ENCODE assay signal across 27 cellular contexts in genomic region chrX:42378857-42379256, GRCh38.
DNase-seq lines count a peak whose midpoint lies in the region; ATAC-seq, FAIRE-seq and TF ChIP-seq lines count a peak whose summit lies in the region.
"Had no signal": no experiment of that assay in that cellular context is flagged by ENCODE, and none has a peak within 500 bp of the region (broad histone marks: within the 10 kb centered on the region; RNA-seq: fewer than 3 reads in every experiment).

No MANE protein-coding gene starts in this region.

- H3K9me3 ChIP-seq in astrocyte (ENCODE audit: insufficient read depth, low read depth, low read length) (no peaks in the 10 kb centered on the region), prostate gland (no peaks in the 10 kb centered on the region)
- H3K9me3 ChIP-seq: BE2C, BLaER1 had no signal

- no peak overlapping the region for H3K4me2 ChIP-seq in astrocyte (ENCODE audit: low read length)
- H3K4me2 ChIP-seq: BLaER1 had no signal

- H3K79me2 ChIP-seq in astrocyte (ENCODE audit: insufficient read depth, low read length) = no peaks in the 10 kb centered on the region

- no peaks in the 10 kb centered on the region for H3K36me3 ChIP-seq in astrocyte (ENCODE audit: insufficient read depth, low read length)
- no peaks in the 10 kb centered on the region for H3K36me3 ChIP-seq in prostate gland
- H3K36me3 ChIP-seq: BE2C, BLaER1 had no signal

- FAIRE-seq in astrocyte (lab: Jason Lieb, UNC) = peak; percentile 54
- FAIRE-seq: A204.1, GM12878, GM18507 had no signal

- H3K27ac Mint-ChIP-seq in astrocyte (ENCODE audit: unreplicated experiment) = no peak overlapping the region
- H3K27ac Mint-ChIP-seq: CD14-positive monocyte; CD4-positive, alpha-beta memory T cell had no signal

- H3K9me3 Mint-ChIP-seq in astrocyte (ENCODE audit: unreplicated experiment) = no peaks in the 10 kb centered on the region
- H3K9me3 Mint-ChIP-seq: CD8-positive, alpha-beta memory T cell had no signal

- H2AFZ ChIP-seq in astrocyte (ENCODE audit: low read depth, low read length) = no peak overlapping the region

- peak; percentile 12 for DNase-seq in DMS53 (lab: John Stamatoyannopoulos, UW)
- DNase-seq in DMS53 treated with DMSO at 0.1 percent for 48 hours (lab: John Stamatoyannopoulos, UW; ENCODE audit: unreplicated experiment) = no peak
- no peak for DNase-seq in astrocyte (ENCODE audit: low read depth)
- no peak for DNase-seq in left colon
- peak; percentile 3 for DNase-seq in prostate gland (ENCODE audit: low spot score)
- DNase-seq in epidermal melanocyte (ENCODE audit: insufficient read length, low spot score) = no peak
- DNase-seq in globus pallidus (ENCODE audit: low spot score) = no peak
- DNase-seq: 8988T; ACHN; BE2C; C1 segment of cervical spinal cord; CD4-positive, alpha-beta memory T cell; CD4-positive, CD25-positive, alpha-beta regulatory T cell; CD8-positive, alpha-beta memory T cell; COR-L47; DMS 273 treated with DMSO at 0.1 percent for 48 hours; DMS153; DMS79; DND-41; EL; GDM1 had no signal

- H3K27me3 Mint-ChIP-seq in astrocyte (ENCODE audit: low read depth, unreplicated experiment) = no peaks in the 10 kb centered on the region
- H3K27me3 Mint-ChIP-seq: CD4-positive, alpha-beta memory T cell; CD4-positive, CD25-positive, alpha-beta regulatory T cell had no signal

- H4K20me1 ChIP-seq in astrocyte (ENCODE audit: insufficient read depth, low read length) = no peaks in the 10 kb centered on the region
- H4K20me1 ChIP-seq: BLaER1 had no signal

- no peaks in the 10 kb centered on the region for H3K36me3 Mint-ChIP-seq in astrocyte (ENCODE audit: low read depth, unreplicated experiment)
- H3K36me3 Mint-ChIP-seq: CD14-positive monocyte; CD4-positive, alpha-beta memory T cell; CD4-positive, CD25-positive, alpha-beta regulatory T cell; CD8-positive, alpha-beta memory T cell had no signal

- intact Hi-C loops in left colon (cut with DNase I, micrococcal nuclease) (no loop called here), prostate gland (cut with DNase I) (no loop called here)

- no peaks in the 10 kb centered on the region for H3K27me3 ChIP-seq in astrocyte (ENCODE audit: insufficient read depth, low read length)
- H3K27me3 ChIP-seq in prostate gland (replicated peaks; ENCODE audit: insufficient read depth) = no peaks in the 10 kb centered on the region
- H3K27me3 ChIP-seq: BE2C had no signal

- no peak overlapping the region for H3K9ac ChIP-seq in astrocyte (ENCODE audit: low read length)
- H3K9ac ChIP-seq: BLaER1 had no signal

- H3K4me3 ChIP-seq in astrocyte (ENCODE audit: insufficient read depth, low read depth, low read length) = no peak overlapping the region
- H3K4me3 ChIP-seq in prostate gland = no peak overlapping the region
- H3K4me3 ChIP-seq: BLaER1, GM12878 had no signal

- no peak for TF ChIP-seq CTCF in astrocyte (IDR thresholded peaks at IDR 0.05; ENCODE audit: insufficient read depth, low read depth, low read length)
- TF ChIP-seq CTCF in prostate gland (IDR thresholded peaks at IDR 0.05) = no peak

- no peak for TF ChIP-seq POLR2A in prostate gland (IDR thresholded peaks at IDR 0.05)

- H3K4me1 Mint-ChIP-seq in astrocyte (ENCODE audit: low read depth, unreplicated experiment) = no peaks in the 10 kb centered on the region
- H3K4me1 Mint-ChIP-seq: CD14-positive monocyte; CD4-positive, alpha-beta memory T cell; CD4-positive, CD25-positive, alpha-beta regulatory T cell; CD8-positive, alpha-beta memory T cell had no signal

- H3K4me1 ChIP-seq in astrocyte (ENCODE audit: insufficient read depth, low read length) = no peaks in the 10 kb centered on the region
- H3K4me1 ChIP-seq in prostate gland (replicated peaks) = no peaks in the 10 kb centered on the region
- H3K4me1 ChIP-seq: BE2C, BLaER1 had no signal

- H3K4me3 Mint-ChIP-seq in astrocyte (ENCODE audit: unreplicated experiment) = no peak overlapping the region
- H3K4me3 Mint-ChIP-seq: CD14-positive monocyte; CD4-positive, alpha-beta memory T cell; CD4-positive, CD25-positive, alpha-beta regulatory T cell; CD8-positive, alpha-beta memory T cell had no signal

- ATAC-seq in left colon = peak; percentile 58
- ATAC-seq in GM18520 (IDR thresholded peaks at IDR 0.05; ENCODE audit: unreplicated experiment) = no peak
- ATAC-seq: GM12878 had no signal

- H3K27ac ChIP-seq in astrocyte (ENCODE audit: low read depth, low read length) (no peak overlapping the region), prostate gland (no peak overlapping the region)
- H3K27ac ChIP-seq: BLaER1 had no signal

- 59% methylated on average over 1 of the region's 1 CpG for WGBS in prostate gland

Comparison
In these comparisons a context has a peak if more than half of its experiments do, and no peak if none do; other contexts are left out.
1. DNase-seq: peak in DMS53 (single experiment) and prostate gland (single experiment); none in DMS53 treated with DMSO at 0.1 percent for 48 hours (single experiment), astrocyte (single experiment), left colon (0 of 2), epidermal melanocyte (single experiment) and globus pallidus (single experiment).